In genomic region chr11:111926505-111927391, GRCh38 we compare ENCODE assay signal across 1 cellular context.
TF ChIP-seq lines count a peak whose summit lies in the region.

No MANE protein-coding gene starts in this region.

TF ChIP-seq in K562, 482 proteins besides CTCF, POLR2A, EP300 and RAD21 (continued from another document and continues in another):
- TF ChIP-seq ZFP91 (CRISPR knock-in tag; IDR thresholded peaks at IDR 0.05) (no peak), EGR1 (conservative IDR thresholded peaks at IDR 0.05) (peak; percentile 84), ZNF121 (CRISPR knock-in tag; conservative IDR thresholded peaks at IDR 0.05) (no peak), NFATC3 (IDR thresholded peaks at IDR 0.05) (no peak; the same call in 1 of the 2 replicates), ZNF124 (CRISPR knock-in tag; IDR thresholded peaks at IDR 0.05) (no peak), POU5F1 (IDR thresholded peaks at IDR 0.05; ENCODE audit: borderline replicate concordance, low read depth, low read length, partially characterized antibody) (no peak), BHLHE40 (IDR thresholded peaks at IDR 0.05; ENCODE audit: low read length) (no peak), ZNF766 (CRISPR knock-in tag; conservative IDR thresholded peaks at IDR 0.05) (no peak), FOXM1 (IDR thresholded peaks at IDR 0.05; ENCODE audit: low read depth) (peak; percentile 34; the same call in 1 of the 2 replicates), FOXM1 (CRISPR knock-in tag; IDR thresholded peaks at IDR 0.05; ENCODE audit: low read depth) (no peak), RBM22 (IDR thresholded peaks at IDR 0.05; ENCODE audit: low read depth, low read length, poor library complexity, severe bottlenecking) (no peak), MXD1 (CRISPR knock-in tag; IDR thresholded peaks at IDR 0.05; ENCODE audit: borderline replicate concordance, poor library complexity, severe bottlenecking) (no peak), ZNF41 (CRISPR knock-in tag; conservative IDR thresholded peaks at IDR 0.05) (no peak), ZNF584 (CRISPR knock-in tag; IDR thresholded peaks at IDR 0.05; ENCODE audit: low read depth) (no peak), ZBTB1 (CRISPR knock-in tag; IDR thresholded peaks at IDR 0.05; ENCODE audit: borderline replicate concordance, low read depth) (no peak), ATF6 (CRISPR knock-in tag; IDR thresholded peaks at IDR 0.05) (no peak), TOE1 (IDR thresholded peaks at IDR 0.05; ENCODE audit: borderline replicate concordance) (no peak), TOE1 (CRISPR knock-in tag; IDR thresholded peaks at IDR 0.05; ENCODE audit: borderline replicate concordance, low read depth) (no peak), ZNF311 (CRISPR knock-in tag; IDR thresholded peaks at IDR 0.05) (no peak), SPI1 (IDR thresholded peaks at IDR 0.05; ENCODE audit: borderline replicate concordance, low read depth, low read length) (0 out of 2 replicates have a peak, but pooled peaks have one; percentile 10), ZEB2 (IDR thresholded peaks at IDR 0.05) (no peak), SNIP1 (IDR thresholded peaks at IDR 0.05; ENCODE audit: low read depth) (no peak), BCLAF1 (IDR thresholded peaks at IDR 0.05; ENCODE audit: borderline replicate concordance in 1 of 2, control insufficient read depth in 1 of 2, low read depth in 2 of 2, low read length in 1 of 2) (no peak), LCOR (CRISPR knock-in tag; IDR thresholded peaks at IDR 0.05) (peak; percentile 67; the same call in 1 of the 2 replicates), FIP1L1 (IDR thresholded peaks at IDR 0.05; ENCODE audit: low read depth, low read length, poor library complexity, severe bottlenecking) (no peak), PRPF4 (IDR thresholded peaks at IDR 0.05; ENCODE audit: insufficient read depth, low read depth, low read length, poor library complexity, severe bottlenecking) (no peak), SMARCC2 (IDR thresholded peaks at IDR 0.05; ENCODE audit: low read depth) (no peak), HNRNPLL (IDR thresholded peaks at IDR 0.05; ENCODE audit: low read depth, low read length, poor library complexity, severe bottlenecking) (peak; percentile 70), ZNF263 (CRISPR knock-in tag; IDR thresholded peaks at IDR 0.05; ENCODE audit: borderline replicate concordance) (no peak), MCM5 (IDR thresholded peaks at IDR 0.05; ENCODE audit: low read depth) (no peak), ZNF12 (CRISPR knock-in tag; IDR thresholded peaks at IDR 0.05) (no peak), ZNF354B (CRISPR knock-in tag; IDR thresholded peaks at IDR 0.05) (no peak), ZKSCAN3 (CRISPR knock-in tag; IDR thresholded peaks at IDR 0.05) (no peak), ZKSCAN1 (IDR thresholded peaks at IDR 0.05; ENCODE audit: low read depth, low read length) (no peak), GATA2 (CRISPR knock-in tag; IDR thresholded peaks at IDR 0.05) (no peak), ZNF175 (CRISPR knock-in tag; IDR thresholded peaks at IDR 0.05; ENCODE audit: low read depth) (no peak), MCM2 (IDR thresholded peaks at IDR 0.05; ENCODE audit: low read depth) (no peak), POLR3A (IDR thresholded peaks at IDR 0.05; ENCODE audit: borderline replicate concordance, extremely low read depth, insufficient read depth, insufficient read length) (no peak), NR2C2 (CRISPR knock-in tag; IDR thresholded peaks at IDR 0.05) (no peak; the same call in 1 of the 2 replicates), NR2C2 (tag; IDR thresholded peaks at IDR 0.05) (no peak), MAFK (IDR thresholded peaks at IDR 0.05; ENCODE audit: low read length) (no peak), TCF7L2 (IDR thresholded peaks at IDR 0.05; ENCODE audit: low read depth, low read length) (no peak), ZNF764 (CRISPR knock-in tag; IDR thresholded peaks at IDR 0.05; ENCODE audit: low read depth) (no peak), KDM2B (CRISPR knock-in tag; IDR thresholded peaks at IDR 0.05) (0 out of 2 replicates have a peak, but pooled peaks have one; percentile 36)
- TF ChIP-seq, protein P1, sequence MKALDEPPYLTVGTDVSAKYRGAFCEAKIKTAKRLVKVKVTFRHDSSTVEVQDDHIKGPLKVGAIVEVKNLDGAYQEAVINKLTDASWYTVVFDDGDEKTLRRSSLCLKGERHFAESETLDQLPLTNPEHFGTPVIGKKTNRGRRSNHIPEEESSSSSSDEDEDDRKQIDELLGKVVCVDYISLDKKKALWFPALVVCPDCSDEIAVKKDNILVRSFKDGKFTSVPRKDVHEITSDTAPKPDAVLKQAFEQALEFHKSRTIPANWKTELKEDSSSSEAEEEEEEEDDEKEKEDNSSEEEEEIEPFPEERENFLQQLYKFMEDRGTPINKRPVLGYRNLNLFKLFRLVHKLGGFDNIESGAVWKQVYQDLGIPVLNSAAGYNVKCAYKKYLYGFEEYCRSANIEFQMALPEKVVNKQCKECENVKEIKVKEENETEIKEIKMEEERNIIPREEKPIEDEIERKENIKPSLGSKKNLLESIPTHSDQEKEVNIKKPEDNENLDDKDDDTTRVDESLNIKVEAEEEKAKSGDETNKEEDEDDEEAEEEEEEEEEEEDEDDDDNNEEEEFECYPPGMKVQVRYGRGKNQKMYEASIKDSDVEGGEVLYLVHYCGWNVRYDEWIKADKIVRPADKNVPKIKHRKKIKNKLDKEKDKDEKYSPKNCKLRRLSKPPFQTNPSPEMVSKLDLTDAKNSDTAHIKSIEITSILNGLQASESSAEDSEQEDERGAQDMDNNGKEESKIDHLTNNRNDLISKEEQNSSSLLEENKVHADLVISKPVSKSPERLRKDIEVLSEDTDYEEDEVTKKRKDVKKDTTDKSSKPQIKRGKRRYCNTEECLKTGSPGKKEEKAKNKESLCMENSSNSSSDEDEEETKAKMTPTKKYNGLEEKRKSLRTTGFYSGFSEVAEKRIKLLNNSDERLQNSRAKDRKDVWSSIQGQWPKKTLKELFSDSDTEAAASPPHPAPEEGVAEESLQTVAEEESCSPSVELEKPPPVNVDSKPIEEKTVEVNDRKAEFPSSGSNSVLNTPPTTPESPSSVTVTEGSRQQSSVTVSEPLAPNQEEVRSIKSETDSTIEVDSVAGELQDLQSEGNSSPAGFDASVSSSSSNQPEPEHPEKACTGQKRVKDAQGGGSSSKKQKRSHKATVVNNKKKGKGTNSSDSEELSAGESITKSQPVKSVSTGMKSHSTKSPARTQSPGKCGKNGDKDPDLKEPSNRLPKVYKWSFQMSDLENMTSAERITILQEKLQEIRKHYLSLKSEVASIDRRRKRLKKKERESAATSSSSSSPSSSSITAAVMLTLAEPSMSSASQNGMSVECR (CRISPR knock-in tag; IDR thresholded peaks at IDR 0.05), result 0 out of 2 replicates have a peak, but pooled peaks have one; percentile 10
- TF ChIP-seq, protein P2, sequence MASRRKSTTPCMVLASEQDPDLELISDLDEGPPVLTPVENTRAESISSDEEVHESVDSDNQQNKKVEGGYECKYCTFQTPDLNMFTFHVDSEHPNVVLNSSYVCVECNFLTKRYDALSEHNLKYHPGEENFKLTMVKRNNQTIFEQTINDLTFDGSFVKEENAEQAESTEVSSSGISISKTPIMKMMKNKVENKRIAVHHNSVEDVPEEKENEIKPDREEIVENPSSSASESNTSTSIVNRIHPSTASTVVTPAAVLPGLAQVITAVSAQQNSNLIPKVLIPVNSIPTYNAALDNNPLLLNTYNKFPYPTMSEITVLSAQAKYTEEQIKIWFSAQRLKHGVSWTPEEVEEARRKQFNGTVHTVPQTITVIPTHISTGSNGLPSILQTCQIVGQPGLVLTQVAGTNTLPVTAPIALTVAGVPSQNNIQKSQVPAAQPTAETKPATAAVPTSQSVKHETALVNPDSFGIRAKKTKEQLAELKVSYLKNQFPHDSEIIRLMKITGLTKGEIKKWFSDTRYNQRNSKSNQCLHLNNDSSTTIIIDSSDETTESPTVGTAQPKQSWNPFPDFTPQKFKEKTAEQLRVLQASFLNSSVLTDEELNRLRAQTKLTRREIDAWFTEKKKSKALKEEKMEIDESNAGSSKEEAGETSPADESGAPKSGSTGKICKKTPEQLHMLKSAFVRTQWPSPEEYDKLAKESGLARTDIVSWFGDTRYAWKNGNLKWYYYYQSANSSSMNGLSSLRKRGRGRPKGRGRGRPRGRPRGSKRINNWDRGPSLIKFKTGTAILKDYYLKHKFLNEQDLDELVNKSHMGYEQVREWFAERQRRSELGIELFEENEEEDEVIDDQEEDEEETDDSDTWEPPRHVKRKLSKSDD (conservative IDR thresholded peaks at IDR 0.05; ENCODE audit: low read length), result 0 out of 2 replicates have a peak, but pooled peaks have one; percentile 37
- TF ChIP-seq, protein P3, sequence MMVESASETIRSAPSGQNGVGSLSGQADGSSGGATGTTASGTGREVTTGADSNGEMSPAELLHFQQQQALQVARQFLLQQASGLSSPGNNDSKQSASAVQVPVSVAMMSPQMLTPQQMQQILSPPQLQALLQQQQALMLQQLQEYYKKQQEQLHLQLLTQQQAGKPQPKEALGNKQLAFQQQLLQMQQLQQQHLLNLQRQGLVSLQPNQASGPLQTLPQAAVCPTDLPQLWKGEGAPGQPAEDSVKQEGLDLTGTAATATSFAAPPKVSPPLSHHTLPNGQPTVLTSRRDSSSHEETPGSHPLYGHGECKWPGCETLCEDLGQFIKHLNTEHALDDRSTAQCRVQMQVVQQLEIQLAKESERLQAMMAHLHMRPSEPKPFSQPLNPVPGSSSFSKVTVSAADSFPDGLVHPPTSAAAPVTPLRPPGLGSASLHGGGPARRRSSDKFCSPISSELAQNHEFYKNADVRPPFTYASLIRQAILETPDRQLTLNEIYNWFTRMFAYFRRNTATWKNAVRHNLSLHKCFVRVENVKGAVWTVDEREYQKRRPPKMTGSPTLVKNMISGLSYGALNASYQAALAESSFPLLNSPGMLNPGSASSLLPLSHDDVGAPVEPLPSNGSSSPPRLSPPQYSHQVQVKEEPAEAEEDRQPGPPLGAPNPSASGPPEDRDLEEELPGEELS (CRISPR knock-in tag; IDR thresholded peaks at IDR 0.05; ENCODE audit: borderline replicate concordance), result no peak
- TF ChIP-seq, protein P4, sequence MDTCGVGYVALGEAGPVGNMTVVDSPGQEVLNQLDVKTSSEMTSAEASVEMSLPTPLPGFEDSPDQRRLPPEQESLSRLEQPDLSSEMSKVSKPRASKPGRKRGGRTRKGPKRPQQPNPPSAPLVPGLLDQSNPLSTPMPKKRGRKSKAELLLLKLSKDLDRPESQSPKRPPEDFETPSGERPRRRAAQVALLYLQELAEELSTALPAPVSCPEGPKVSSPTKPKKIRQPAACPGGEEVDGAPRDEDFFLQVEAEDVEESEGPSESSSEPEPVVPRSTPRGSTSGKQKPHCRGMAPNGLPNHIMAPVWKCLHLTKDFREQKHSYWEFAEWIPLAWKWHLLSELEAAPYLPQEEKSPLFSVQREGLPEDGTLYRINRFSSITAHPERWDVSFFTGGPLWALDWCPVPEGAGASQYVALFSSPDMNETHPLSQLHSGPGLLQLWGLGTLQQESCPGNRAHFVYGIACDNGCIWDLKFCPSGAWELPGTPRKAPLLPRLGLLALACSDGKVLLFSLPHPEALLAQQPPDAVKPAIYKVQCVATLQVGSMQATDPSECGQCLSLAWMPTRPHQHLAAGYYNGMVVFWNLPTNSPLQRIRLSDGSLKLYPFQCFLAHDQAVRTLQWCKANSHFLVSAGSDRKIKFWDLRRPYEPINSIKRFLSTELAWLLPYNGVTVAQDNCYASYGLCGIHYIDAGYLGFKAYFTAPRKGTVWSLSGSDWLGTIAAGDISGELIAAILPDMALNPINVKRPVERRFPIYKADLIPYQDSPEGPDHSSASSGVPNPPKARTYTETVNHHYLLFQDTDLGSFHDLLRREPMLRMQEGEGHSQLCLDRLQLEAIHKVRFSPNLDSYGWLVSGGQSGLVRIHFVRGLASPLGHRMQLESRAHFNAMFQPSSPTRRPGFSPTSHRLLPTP (IDR thresholded peaks at IDR 0.05; ENCODE audit: borderline replicate concordance, extremely low read depth, insufficient read length), result no peak
